Comparison of ENCODE assay signal across 8 cellular contexts in genomic region chr6:17585766-17586502, GRCh38. TPM values are rescaled to one million over a fixed set of nuclear protein-coding genes. Genes with fewer than 3 reads are reported as not detected.
DNase-seq lines count a peak whose midpoint lies in the region; ATAC-seq, FAIRE-seq and TF ChIP-seq lines count a peak whose summit lies in the region.

No MANE protein-coding gene starts in this region.

- H3K27me3 ChIP-seq in KMS-11 (ENCODE audit: insufficient read depth, low read depth): no peaks in the 10 kb centered on the region

- TF ChIP-seq CTCF in KMS-11 (conservative IDR thresholded peaks at IDR 0.05; ENCODE audit: low read depth, low read length): 0 out of 2 replicates have a peak, but pooled peaks have one; percentile 16
- TF ChIP-seq CTCF in activated B cell treated with CpG ODN at 0.5 μM for 24 hours (IDR thresholded peaks at IDR 0.05): no peak
- no peak for TF ChIP-seq CTCF in mucosa of descending colon (IDR thresholded peaks at IDR 0.05)

- no peak overlapping the region for H3K9ac ChIP-seq in KMS-11

- intact Hi-C loops in activated B cell treated with CpG ODN at 0.5 μM for 24 hours (cut with micrococcal nuclease) (no loop called here), mucosa of descending colon (cut with DNase I, micrococcal nuclease) (loop anchor here in 1 of 2 donors (10.0 kb wide), 1 partner anchor 191 kb away; the partner anchor contains the start of gene CAP2)

- ATAC-seq in activated B cell treated with CpG ODN at 0.5 μM for 24 hours (ENCODE audit: low read depth): peak; percentile 31
- ATAC-seq in mucosa of descending colon: peak; percentile 64
- no peak for ATAC-seq in GM21576 (IDR thresholded peaks at IDR 0.05; ENCODE audit: unreplicated experiment)
- no peak for ATAC-seq in activated T-cell treated with anti-CD3 and anti-CD28 coated beads, Interleukin-2, amount 50 U/mL, for 4 hours
- no peak for ATAC-seq in HG03469 (IDR thresholded peaks at IDR 0.05; ENCODE audit: unreplicated experiment)

- no peak overlapping the region for H3K4me2 ChIP-seq in KMS-11

- no peak overlapping the region for H3K27ac Mint-ChIP-seq in activated B cell treated with CpG ODN at 0.5 μM for 24 hours

- no peak overlapping the region for H3K27ac ChIP-seq in KMS-11

- no peaks in the 10 kb centered on the region for H3K36me3 ChIP-seq in KMS-11 (ENCODE audit: insufficient read depth)
- H3K36me3 ChIP-seq in mucosa of descending colon (ENCODE audit: low read depth): no peaks in the 10 kb centered on the region

- no peak overlapping the region for H2AFZ ChIP-seq in KMS-11 (ENCODE audit: low read depth)

- DNase-seq in ELR (ENCODE audit: low read depth) (peak; percentile 49), activated B cell treated with CpG ODN at 0.5 μM for 24 hours (no peak), mucosa of descending colon (peak in 1 of 3 donors; percentile 64), GM19239 (ENCODE audit: insufficient read length, low spot score) (no peak)
- DNase-seq in activated T-cell treated with anti-CD3 and anti-CD28 coated beads, Interleukin-2, amount 50 U/mL, for 4 hours: no peak

- H3K9me3 Mint-ChIP-seq in activated B cell treated with CpG ODN at 0.5 μM for 24 hours: peaks cover 4% of the 10 kb centered on the region
- H3K9me3 Mint-ChIP-seq in activated T-cell treated with anti-CD3 and anti-CD28 coated beads, Interleukin-2, amount 50 U/mL, for 4 hours: no peaks in the 10 kb centered on the region

- FAIRE-seq in GM19239 (lab: Jason Lieb, UNC): no peak

- H4K20me1 ChIP-seq in KMS-11 (ENCODE audit: insufficient read depth): no peaks in the 10 kb centered on the region

- no peaks in the 10 kb centered on the region for H3K36me3 Mint-ChIP-seq in activated B cell treated with CpG ODN at 0.5 μM for 24 hours (ENCODE audit: low read depth)
- no peaks in the 10 kb centered on the region for H3K36me3 Mint-ChIP-seq in activated T-cell treated with anti-CD3 and anti-CD28 coated beads, Interleukin-2, amount 50 U/mL, for 4 hours (ENCODE audit: insufficient read depth)

- H3K4me3 ChIP-seq in KMS-11 (IDR thresholded peaks at IDR 0.05; ENCODE audit: insufficient read depth, low read depth, low read length): no peak overlapping the region
- no peak overlapping the region for H3K4me3 ChIP-seq in mucosa of descending colon

- POLR2A ChIA-PET in activated B cell treated with CpG ODN at 0.5 μM for 24 hours (lab: Charles Lee): no interaction called here

- no peaks in the 10 kb centered on the region for H3K79me2 ChIP-seq in KMS-11 (ENCODE audit: insufficient read depth, low read depth)

- CTCF ChIA-PET in activated B cell treated with CpG ODN at 0.5 μM for 24 hours (lab: Charles Lee): interaction anchor here (0.6 to 2.7 kb wide), 2 partner anchors 214 to 218 kb away, joined by 3 to 18 read pairs; no protein-coding TSS in a partner anchor

- no peaks in the 10 kb centered on the region for H3K9me3 ChIP-seq in mucosa of descending colon

- H3K4me1 ChIP-seq in KMS-11 (ENCODE audit: low read depth, poor library complexity, severe bottlenecking): peaks cover 4% of the 10 kb centered on the region
- peaks cover 28% of the 10 kb centered on the region for H3K4me1 ChIP-seq in mucosa of descending colon (ENCODE audit: low read depth)

- H3K4me3 Mint-ChIP-seq in activated B cell treated with CpG ODN at 0.5 μM for 24 hours: no peak overlapping the region
- H3K4me3 Mint-ChIP-seq in activated T-cell treated with anti-CD3 and anti-CD28 coated beads, Interleukin-2, amount 50 U/mL, for 4 hours: no peak overlapping the region

- H3K4me1 Mint-ChIP-seq in activated B cell treated with CpG ODN at 0.5 μM for 24 hours: peaks cover 3% of the 10 kb centered on the region
- H3K4me1 Mint-ChIP-seq in activated T-cell treated with anti-CD3 and anti-CD28 coated beads, Interleukin-2, amount 50 U/mL, for 4 hours (ENCODE audit: low read depth): peaks cover 20% of the 10 kb centered on the region

- H3K27me3 Mint-ChIP-seq in activated B cell treated with CpG ODN at 0.5 μM for 24 hours: peaks cover 2% of the 10 kb centered on the region
- peaks cover 2% of the 10 kb centered on the region for H3K27me3 Mint-ChIP-seq in activated T-cell treated with anti-CD3 and anti-CD28 coated beads, Interleukin-2, amount 50 U/mL, for 4 hours (ENCODE audit: low read depth)

RNA-seq across cellular contexts. Expression of gene FAM8A1, which starts 14.2 kb away (rescaled TPM):
- 2.6 and 3.0 TPM in 2 replicates for total RNA-seq in activated B cell treated with CpG ODN at 0.5 μM for 24 hours
- 10 to 100 TPM; 35.1 to 49.2 (median 44.0) TPM for total RNA-seq in mucosa of descending colon
- 1 to 10 TPM; 2.1 to 2.6 (median 2.4) TPM for total RNA-seq in activated T-cell treated with anti-CD3 and anti-CD28 coated beads, Interleukin-2, amount 50 U/mL, for 4 hours

Comparison
In these comparisons a context has a peak if more than half of its experiments do, and no peak if none do; other contexts are left out.
1. ATAC-seq: peak in activated B cell treated with CpG ODN at 0.5 μM for 24 hours (single experiment) and mucosa of descending colon (single experiment); none in GM21576 (single experiment), activated T-cell treated with anti-CD3 and anti-CD28 coated beads, Interleukin-2, amount 50 U/mL, for 4 hours (0 of 2) and HG03469 (single experiment).